Comparison of ENCODE assay signal across 28 cellular contexts in the genomic region with DNA sequence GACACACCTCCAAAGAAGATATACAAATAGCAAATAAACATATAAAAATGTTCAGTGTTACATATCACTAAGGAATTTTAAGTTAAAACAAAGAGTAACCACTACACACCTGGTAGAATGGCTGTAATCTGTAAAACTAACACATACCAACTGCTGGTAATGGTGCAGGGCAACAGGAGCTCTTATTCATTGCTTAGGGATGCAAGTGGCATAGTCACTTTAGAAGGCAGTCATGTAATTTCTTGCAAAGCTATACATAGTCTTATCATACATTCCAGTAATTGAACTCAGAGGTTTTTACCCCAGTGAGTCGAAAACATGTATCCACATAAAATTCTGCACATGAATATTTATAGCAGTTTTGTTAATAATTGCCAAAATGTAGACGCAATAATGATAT.
DNase-seq lines count a peak whose midpoint lies in the region; ATAC-seq and TF ChIP-seq lines count a peak whose summit lies in the region.
"Had no signal": no experiment of that assay in that cellular context is flagged by ENCODE, and none has a peak within 500 bp of the region (broad histone marks: within the 10 kb centered on the region; RNA-seq: fewer than 3 reads in every experiment).

No MANE protein-coding gene starts in this region.

- H4K20me1 ChIP-seq in PC-3 (ENCODE audit: low read length) (no peaks in the 10 kb centered on the region), osteoblast (ENCODE audit: insufficient read depth, low read length) (no peaks in the 10 kb centered on the region)

- CTCF ChIA-PET in PC-3 (lab: Charles Lee), result no interaction called here

- H3K4me1 ChIP-seq in PC-3 (ENCODE audit: insufficient read depth, low read length), result peaks cover 5% of the 10 kb centered on the region
- H3K4me1 ChIP-seq in osteoblast (ENCODE audit: insufficient read depth, low read length), result no peaks in the 10 kb centered on the region
- H3K4me1 ChIP-seq: BE2C had no signal

- H3K27me3 ChIP-seq in PC-3 (ENCODE audit: low read length) (no peaks in the 10 kb centered on the region), osteoblast (ENCODE audit: insufficient read depth, low read length) (no peaks in the 10 kb centered on the region)
- H3K27me3 ChIP-seq: BE2C, heart left ventricle, pancreas had no signal

- H3K36me3 ChIP-seq in PC-3 (ENCODE audit: low read depth, low read length), result no peaks in the 10 kb centered on the region
- no peaks in the 10 kb centered on the region for H3K36me3 ChIP-seq in osteoblast (ENCODE audit: insufficient read depth, low read length)
- H3K36me3 ChIP-seq: BE2C, heart left ventricle, pancreas had no signal

- H3K9me2 ChIP-seq in PC-3 (replicated peaks; ENCODE audit: low read length), result no peaks in the 10 kb centered on the region

- no peak overlapping the region for H3K9ac ChIP-seq in PC-3 (ENCODE audit: low read length)

- H3K79me2 ChIP-seq in PC-3 (ENCODE audit: low read length) (no peaks in the 10 kb centered on the region), osteoblast (ENCODE audit: insufficient read depth, low read length) (no peaks in the 10 kb centered on the region)

- H3F3A ChIP-seq in PC-3 (ENCODE audit: low read length, unreplicated experiment), result peaks cover under 1% of the 10 kb centered on the region

- BruUV-seq in PC-3 (replicated peaks; lab: Mats Ljungman, UMichigan), result no TSS peak

- no peak overlapping the region for H2AFZ ChIP-seq in PC-3 (ENCODE audit: low read length)
- no peak overlapping the region for H2AFZ ChIP-seq in osteoblast (ENCODE audit: low read length)

- H3K4me3 ChIP-seq in PC-3 (ENCODE audit: low read length) (no peak overlapping the region), foreskin fibroblast (ENCODE audit: low read depth in 1 of 2, low read length in 2 of 2) (no peak overlapping the region), osteoblast (ENCODE audit: insufficient read depth, low read length) (no peak overlapping the region)
- H3K4me3 ChIP-seq: heart left ventricle, pancreas, smooth muscle cell had no signal

- H3K27ac ChIP-seq in PC-3 (ENCODE audit: low read length) (no peak overlapping the region), osteoblast (ENCODE audit: low read depth, low read length) (no peak overlapping the region)
- H3K27ac ChIP-seq: heart left ventricle, HL-60, pancreas had no signal

- POLR2A ChIA-PET in PC-3 (lab: Charles Lee; ENCODE audit: unreplicated experiment), result no interaction called here

- H3K4me2 ChIP-seq in PC-3 (ENCODE audit: low read length) (no peak overlapping the region), osteoblast (ENCODE audit: insufficient read depth, low read length) (no peak overlapping the region)
- H3K4me2 ChIP-seq: smooth muscle cell had no signal

- intact Hi-C loops in PC-3 (cut with micrococcal nuclease), result no loop called here

- no peak for TF ChIP-seq CTCF in PC-3 (conservative IDR thresholded peaks at IDR 0.05; ENCODE audit: low read depth, low read length)
- TF ChIP-seq CTCF in foreskin fibroblast (IDR thresholded peaks at IDR 0.05; ENCODE audit: low read depth, low read length), result no peak
- TF ChIP-seq CTCF in osteoblast (IDR thresholded peaks at IDR 0.05; ENCODE audit: extremely low read depth, low read depth, low read length), result no peak

- ATAC-seq in PC-3 (no peak), HG03175 (IDR thresholded peaks at IDR 0.05; ENCODE audit: unreplicated experiment) (no peak)
- ATAC-seq: activated T-cell treated with anti-CD3 and anti-CD28 coated beads, Interleukin-2, amount 50 U/mL, for 72 hours; effector memory CD8-positive, alpha-beta T cell; esophagus mucosa; heart left ventricle; left cardiac atrium; pancreas had no signal

- no peaks in the 10 kb centered on the region for H3K9me3 ChIP-seq in PC-3 (ENCODE audit: low read length)
- no peaks in the 10 kb centered on the region for H3K9me3 ChIP-seq in osteoblast (ENCODE audit: low read depth, low read length)
- H3K9me3 ChIP-seq: BE2C, heart left ventricle had no signal

- DNase-seq in EH (ENCODE audit: low read depth), result peak; percentile 34
- peak; percentile 23 for DNase-seq in PC-3
- DNase-seq in foreskin fibroblast, result peak; percentile 11 to 16
- DNase-seq in osteoblast (ENCODE audit: insufficient read length, low spot score, missing footprints), result peak; percentile 8
- DNase-seq in superior temporal gyrus (ENCODE audit: extremely low spot score), result no peak
- no peak for DNase-seq in activated CD4-positive, alpha-beta T cell treated with anti-CD3 and anti-CD28 coated beads, Interleukin-2, amount 50 U/mL, for 1 hour
- DNase-seq: activated CD4-positive, alpha-beta T cell treated with anti-CD3 and anti-CD28 coated beads, Interleukin-2, amount 50 U/mL, for 48 hours; activated CD4-positive, CD25-positive, alpha-beta regulatory T cell; activated T-cell treated with anti-CD3 and anti-CD28 coated beads, Interleukin-2, amount 50 U/mL, for 72 hours; BE2C; caudate nucleus; cortex of kidney; DMS153; effector memory CD8-positive, alpha-beta T cell; H7; heart left ventricle; Karpas-422; left cardiac atrium; NCI-H446 treated with DMSO at 0.1 percent for 48 hours; NCI-H82; pancreas; retina; RPMI8226; stimulated activated naive CD4-positive, alpha-beta T cell had no signal

Comparison
In these comparisons a context has a peak if more than half of its experiments do, and no peak if none do; other contexts are left out.
1. DNase-seq: peak in EH (single experiment), PC-3 (single experiment), foreskin fibroblast (2 of 2) and osteoblast (single experiment); none in superior temporal gyrus (single experiment) and activated CD4-positive, alpha-beta T cell treated with anti-CD3 and anti-CD28 coated beads, Interleukin-2, amount 50 U/mL, for 1 hour (single experiment).